In genomic region chr10:110919971-110920881, GRCh38 we compare ENCODE assay signal across 8 cellular contexts. TPM values are rescaled to one million over a fixed set of nuclear protein-coding genes. Genes with fewer than 3 reads are reported as not detected.
DNase-seq lines count a peak whose midpoint lies in the region; ATAC-seq and TF ChIP-seq lines count a peak whose summit lies in the region.

No MANE protein-coding gene starts in this region.

- ATAC-seq in GM21786 (IDR thresholded peaks at IDR 0.05; ENCODE audit: unreplicated experiment), result peak; percentile 26

- H3K4me3 ChIP-seq in SU-DHL-6 (ENCODE audit: insufficient read depth, low read length, poor library complexity, severe bottlenecking), result peak overlapping the region; percentile 74

- H2AFZ ChIP-seq in SU-DHL-6 (ENCODE audit: low read depth, low read length, severe bottlenecking), result no peak overlapping the region

- H3F3A ChIP-seq in SU-DHL-6 (ENCODE audit: insufficient read depth), result peaks cover 29% of the 10 kb centered on the region

- H3K79me2 ChIP-seq in SU-DHL-6 (ENCODE audit: insufficient read depth, low read length), result peaks cover 51% of the 10 kb centered on the region

- H3K36me3 ChIP-seq in SU-DHL-6 (ENCODE audit: low read length), result peaks cover 20% of the 10 kb centered on the region

- H3K27me3 ChIP-seq in SU-DHL-6 (ENCODE audit: low read length) (no peaks in the 10 kb centered on the region), layer of hippocampus (ENCODE audit: control insufficient read depth, insufficient read depth, low read length) (no peaks in the 10 kb centered on the region)

- H3K9me2 ChIP-seq in SU-DHL-6 (replicated peaks; ENCODE audit: insufficient read depth, low read length), result no peaks in the 10 kb centered on the region

- in situ Hi-C loops in KBM-7 (cut with MboI; ENCODE audit: low pct_unique_long_range_greater_than_20kb, low sequenced_read_pairs), result no loop called here

- DNase-seq in NCI-H1417 (lab: John Stamatoyannopoulos, UW), result peak; percentile 45 to 70 (median 64)
- no peak for DNase-seq in NCI-H1417 treated with DMSO at 0.1 percent for 48 hours (lab: John Stamatoyannopoulos, UW)
- peak; percentile 83 for DNase-seq in KBM-7
- DNase-seq in cerebellum (ENCODE audit: low spot score), result peak; percentile 10
- DNase-seq in stimulated activated CD8-positive, alpha-beta memory T cell treated with anti-CD3 and anti-CD28 coated beads, Interleukin-15, amount 100 ng/mL, for 24 hours (ENCODE audit: low read depth), result peak; percentile 6

- H3K9ac ChIP-seq in SU-DHL-6 (ENCODE audit: low read length), result peak overlapping the region; percentile 86

- H3K9me3 ChIP-seq in SU-DHL-6 (ENCODE audit: insufficient read depth, low read length), result no peaks in the 10 kb centered on the region

- TF ChIP-seq CTCF in SU-DHL-6 (IDR thresholded peaks at IDR 0.05; ENCODE audit: insufficient read depth, low read length, poor library complexity, severe bottlenecking), result no peak

- peak overlapping the region; percentile 97 for H3K4me2 ChIP-seq in SU-DHL-6 (ENCODE audit: low read depth, low read length, poor library complexity, severe bottlenecking)

- peaks cover 39% of the 10 kb centered on the region for H4K20me1 ChIP-seq in SU-DHL-6 (ENCODE audit: low read depth, low read length)

- H3K27ac ChIP-seq in SU-DHL-6 (ENCODE audit: low read depth, low read length) (peak overlapping the region; percentile 91), layer of hippocampus (ENCODE audit: low read depth, low read length) (peak overlapping the region; percentile 92)

RNA-seq across cellular contexts. Expression of gene SHOC2, which starts 0.8 kb away (rescaled TPM):
- 85.6 TPM for total RNA-seq in cerebellum

RNA-seq across cellular contexts. Expression of gene BBIP1, which starts 1.2 kb away (rescaled TPM):
- total RNA-seq in cerebellum, result 44.1 TPM

RNA-seq across cellular contexts. Expression of gene PDCD4, which starts 48.5 kb away (rescaled TPM):
- total RNA-seq in cerebellum, result 89.3 TPM
